In the genomic region with DNA sequence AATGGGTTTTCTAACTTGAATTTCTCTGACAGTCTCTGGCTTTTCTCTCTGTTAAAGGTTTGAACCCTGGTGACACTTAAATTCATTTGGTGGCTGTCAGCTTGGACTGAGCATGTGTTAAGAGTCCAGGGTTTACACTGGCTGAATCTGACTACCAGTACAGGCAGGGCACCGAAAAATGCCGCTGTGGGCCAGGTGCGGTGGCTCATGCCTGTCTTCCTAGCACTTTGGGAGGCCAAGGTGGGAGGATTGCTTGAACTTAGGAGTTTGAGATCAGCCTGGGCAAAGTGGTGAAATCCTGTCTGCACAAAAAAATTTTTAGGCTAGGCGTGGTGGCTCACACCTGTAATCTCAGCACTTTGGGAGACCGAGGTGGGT, we compare ENCODE assay signal across 9 cellular contexts. TPM values are rescaled to one million over a fixed set of nuclear protein-coding genes. Genes with fewer than 3 reads are reported as not detected.
DNase-seq lines count a peak whose midpoint lies in the region; TF ChIP-seq lines count a peak whose summit lies in the region.
"Had no signal": no experiment of that assay in that cellular context is flagged by ENCODE, and none has a peak within 500 bp of the region (broad histone marks: within the 10 kb centered on the region; RNA-seq: fewer than 3 reads in every experiment).

No MANE protein-coding gene starts in this region.

- H3K9me2 ChIP-seq in SU-DHL-6 (replicated peaks; ENCODE audit: insufficient read depth, low read length), result no peaks in the 10 kb centered on the region

- H3K4me3 ChIP-seq in GM12864 (ENCODE audit: low read depth, low read length) (peak overlapping the region; percentile 64), SU-DHL-6 (ENCODE audit: insufficient read depth, low read length, poor library complexity, severe bottlenecking) (peak overlapping the region; percentile 91), esophagus squamous epithelium (peak overlapping the region in 2 of 4 donors; percentile 81 to 85)

- no peak for TF ChIP-seq POLR2A in esophagus squamous epithelium (IDR thresholded peaks at IDR 0.05)
- no peak for TF ChIP-seq POLR2A in erythroblast (IDR thresholded peaks at IDR 0.05; ENCODE audit: low read length)

- peaks cover 38% of the 10 kb centered on the region for H3K4me1 Mint-ChIP-seq in progenitor cell of endocrine pancreas (ENCODE audit: low read depth)

- H3K36me3 ChIP-seq in SU-DHL-6 (ENCODE audit: low read length) (peaks cover 3% of the 10 kb centered on the region; the same call in 1 of the 2 replicates), esophagus squamous epithelium (peaks cover 0 to 26% (median 0%) of the 10 kb centered on the region in 3 donors)

- intact Hi-C loops in esophagus squamous epithelium (cut with DNase I), result no loop called here

- H3K27ac ChIP-seq in SU-DHL-6 (ENCODE audit: low read depth, low read length) (peak overlapping the region; percentile 61; the same call in 1 of the 2 replicates), esophagus squamous epithelium (peak overlapping the region; percentile 92 to 99 (median 96))

- H3K9me3 ChIP-seq in SU-DHL-6 (ENCODE audit: insufficient read depth, low read length) (no peaks in the 10 kb centered on the region), esophagus squamous epithelium (no peaks in the 10 kb centered on the region)

- H3K4me3 Mint-ChIP-seq in progenitor cell of endocrine pancreas (ENCODE audit: low read depth), result peak overlapping the region; percentile 99

- peaks cover 15% of the 10 kb centered on the region for H3K36me3 Mint-ChIP-seq in progenitor cell of endocrine pancreas (ENCODE audit: insufficient read depth)

- H3K4me1 ChIP-seq in esophagus squamous epithelium, result peaks cover 56 to 73% (median 57%) of the 10 kb centered on the region in 3 donors

- H3K4me2 ChIP-seq in SU-DHL-6 (ENCODE audit: low read depth, low read length, poor library complexity, severe bottlenecking), result peak overlapping the region; percentile 90

- no peak for TF ChIP-seq CTCF in GM12864 (IDR thresholded peaks at IDR 0.05; ENCODE audit: low read depth, low read length, missing control alignments)
- no peak for TF ChIP-seq CTCF in SU-DHL-6 (IDR thresholded peaks at IDR 0.05; ENCODE audit: insufficient read depth, low read length, poor library complexity, severe bottlenecking)
- no peak for TF ChIP-seq CTCF in esophagus squamous epithelium (IDR thresholded peaks at IDR 0.05)
- TF ChIP-seq CTCF in progenitor cell of endocrine pancreas (IDR thresholded peaks at IDR 0.05; ENCODE audit: unreplicated experiment), result no peak

- H3K79me2 ChIP-seq in SU-DHL-6 (ENCODE audit: insufficient read depth, low read length), result peaks cover 32% of the 10 kb centered on the region

- H3K27me3 ChIP-seq in SU-DHL-6 (ENCODE audit: low read length) (no peaks in the 10 kb centered on the region), esophagus squamous epithelium (no peaks in the 10 kb centered on the region)

- WGBS in esophagus squamous epithelium, 2 donors, result 79% methylated on average over 5 of the region's 5 CpGs; no CpG with 5 or more reads in 1 of the 2 donors

- H3K27me3 Mint-ChIP-seq in progenitor cell of endocrine pancreas, result no peaks in the 10 kb centered on the region

- no peak for DNase-seq in GM12864 (ENCODE audit: low read depth)
- DNase-seq in esophagus squamous epithelium (lab: John Stamatoyannopoulos, UW), result no peak
- DNase-seq in progenitor cell of endocrine pancreas (ENCODE audit: low spot score, unreplicated experiment), result no peak
- DNase-seq in erythroblast (lab: John Stamatoyannopoulos, UW), result no peak
- DNase-seq in T-helper 9 cell, result no peak
- DNase-seq in NCI-H510A (lab: John Stamatoyannopoulos, UW), result no peak
- DNase-seq in cerebellar cortex (ENCODE audit: low spot score), result no peak
- DNase-seq: activated CD4-positive, CD25-positive, alpha-beta regulatory T cell treated with anti-CD3 and anti-CD28 coated beads, Interleukin-2, amount 50 U/mL, for 72 hours had no signal

- no peaks in the 10 kb centered on the region for H4K20me1 ChIP-seq in SU-DHL-6 (ENCODE audit: low read depth, low read length)

- H3K9ac ChIP-seq in SU-DHL-6 (ENCODE audit: low read length), result peak overlapping the region; percentile 90

- H3K9me3 Mint-ChIP-seq in progenitor cell of endocrine pancreas (ENCODE audit: low read depth), result no peaks in the 10 kb centered on the region

- H2AFZ ChIP-seq in SU-DHL-6 (ENCODE audit: low read depth, low read length, severe bottlenecking), result no peak overlapping the region

- H3K27ac Mint-ChIP-seq in progenitor cell of endocrine pancreas, result no peak overlapping the region

- H3F3A ChIP-seq in SU-DHL-6 (ENCODE audit: insufficient read depth), result peaks cover 47% of the 10 kb centered on the region

RNA-seq across cellular contexts. Expression of a gene that starts 1.8 kb away (rescaled TPM):
- total RNA-seq in esophagus squamous epithelium, result 10 to 100 TPM; 35.9 to 97.7 (median 72.6) TPM
- total RNA-seq in progenitor cell of endocrine pancreas, result 130 and 131 TPM in 2 replicates

RNA-seq across cellular contexts. Expression of a gene that starts 4.2 kb away (rescaled TPM):
- total RNA-seq in esophagus squamous epithelium (10 to 100 TPM; 26.3 to 35.3 (median 27.0) TPM), progenitor cell of endocrine pancreas (69.7 and 75.8 TPM in 2 replicates)
